Comparison of ENCODE assay signal across 1 cellular context in genomic region chr6:11537229-11538048, GRCh38.
TF ChIP-seq lines count a peak whose summit lies in the region.

TSS of gene TMEM170B (plus strand) at chr6:11537749. CDS start at chr6:11538278, 529 bp downstream.

TF ChIP-seq in HepG2, 621 proteins besides CTCF, POLR2A, EP300 and RAD21 (continued from another document and continues in another):
- TF ChIP-seq CREB3 (CRISPR knock-in tag; IDR thresholded peaks at IDR 0.05) (0 out of 2 replicates have a peak, but pooled peaks have one; percentile 60), ZFP37 (CRISPR knock-in tag; IDR thresholded peaks at IDR 0.05; ENCODE audit: borderline replicate concordance) (no peak), ZNF720 (CRISPR knock-in tag; IDR thresholded peaks at IDR 0.05) (no peak), ZSCAN31 (CRISPR knock-in tag; IDR thresholded peaks at IDR 0.05; ENCODE audit: low read depth) (no peak), ZNF746 (CRISPR knock-in tag; IDR thresholded peaks at IDR 0.05) (peak; percentile 89), ZNF232 (CRISPR knock-in tag; IDR thresholded peaks at IDR 0.05; ENCODE audit: borderline replicate concordance) (no peak; the same call in 1 of the 2 replicates), TCF7L2 (IDR thresholded peaks at IDR 0.05; ENCODE audit: low read depth, low read length) (no peak), ZNF749 (CRISPR knock-in tag; IDR thresholded peaks at IDR 0.05; ENCODE audit: borderline replicate concordance) (peak; percentile 67; the same call in 1 of the 2 replicates), RERE (CRISPR knock-in tag; IDR thresholded peaks at IDR 0.05; ENCODE audit: low read depth) (no peak), SNAI1 (CRISPR knock-in tag; IDR thresholded peaks at IDR 0.05; ENCODE audit: borderline replicate concordance) (no peak), AKAP8 (CRISPR knock-in tag; IDR thresholded peaks at IDR 0.05) (no peak; the same call in 1 of the 2 replicates), HNRNPUL1 (IDR thresholded peaks at IDR 0.05; ENCODE audit: low read depth, low read length) (peak; percentile 76; the same call in 1 of the 2 replicates), ZNF782 (CRISPR knock-in tag; IDR thresholded peaks at IDR 0.05; ENCODE audit: borderline replicate concordance) (no peak; the same call in none of the 2 replicates), ZNF263 (CRISPR knock-in tag; IDR thresholded peaks at IDR 0.05) (peak; percentile 43; the same call in 1 of the 2 replicates), KLF16 (CRISPR knock-in tag; IDR thresholded peaks at IDR 0.05) (peak in 1 of 2 experiments; percentile 74; a peak in 1 of 4 replicates), ZNF17 (CRISPR knock-in tag; IDR thresholded peaks at IDR 0.05) (no peak), ZNF124 (CRISPR knock-in tag; IDR thresholded peaks at IDR 0.05) (no peak; the same call in 1 of the 2 replicates), ZKSCAN5 (CRISPR knock-in tag; IDR thresholded peaks at IDR 0.05) (no peak), KAT7 (CRISPR knock-in tag; IDR thresholded peaks at IDR 0.05; ENCODE audit: borderline replicate concordance) (peak; percentile 54; the same call in 1 of the 2 replicates), RNF2 (conservative IDR thresholded peaks at IDR 0.05; ENCODE audit: low read depth) (peak; percentile 73; the same call in 1 of the 2 replicates), ZNF879 (CRISPR knock-in tag; IDR thresholded peaks at IDR 0.05) (peak; percentile 82; the same call in 1 of the 2 replicates), ZBTB38 (CRISPR knock-in tag; IDR thresholded peaks at IDR 0.05) (peak; percentile 91), JUN (CRISPR knock-in tag; IDR thresholded peaks at IDR 0.05) (0 out of 2 replicates have a peak, but pooled peaks have one; percentile 57), NFAT5 (CRISPR knock-in tag; IDR thresholded peaks at IDR 0.05) (0 out of 2 replicates have a peak, but pooled peaks have one; percentile 57), MEIS1 (CRISPR knock-in tag; IDR thresholded peaks at IDR 0.05; ENCODE audit: borderline replicate concordance) (0 out of 2 replicates have a peak, but pooled peaks have one; percentile 65), SYNCRIP (IDR thresholded peaks at IDR 0.05; ENCODE audit: insufficient read depth, low read depth, low read length) (no peak), MIXL1 (CRISPR knock-in tag; IDR thresholded peaks at IDR 0.05) (peak; percentile 74; the same call in 1 of the 2 replicates), ZFP90 (CRISPR knock-in tag; IDR thresholded peaks at IDR 0.05; ENCODE audit: borderline replicate concordance) (no peak), ZFY (CRISPR knock-in tag; IDR thresholded peaks at IDR 0.05) (peak; percentile 86), HMGA1 (CRISPR knock-in tag; conservative IDR thresholded peaks at IDR 0.05) (no peak), HMG20B (CRISPR knock-in tag; conservative IDR thresholded peaks at IDR 0.05) (peak; percentile 44; the same call in 1 of the 2 replicates), ZNF431 (CRISPR knock-in tag; IDR thresholded peaks at IDR 0.05; ENCODE audit: borderline replicate concordance, low read depth) (0 out of 2 replicates have a peak, but pooled peaks have one; percentile 15)
- TF ChIP-seq, protein P1, sequence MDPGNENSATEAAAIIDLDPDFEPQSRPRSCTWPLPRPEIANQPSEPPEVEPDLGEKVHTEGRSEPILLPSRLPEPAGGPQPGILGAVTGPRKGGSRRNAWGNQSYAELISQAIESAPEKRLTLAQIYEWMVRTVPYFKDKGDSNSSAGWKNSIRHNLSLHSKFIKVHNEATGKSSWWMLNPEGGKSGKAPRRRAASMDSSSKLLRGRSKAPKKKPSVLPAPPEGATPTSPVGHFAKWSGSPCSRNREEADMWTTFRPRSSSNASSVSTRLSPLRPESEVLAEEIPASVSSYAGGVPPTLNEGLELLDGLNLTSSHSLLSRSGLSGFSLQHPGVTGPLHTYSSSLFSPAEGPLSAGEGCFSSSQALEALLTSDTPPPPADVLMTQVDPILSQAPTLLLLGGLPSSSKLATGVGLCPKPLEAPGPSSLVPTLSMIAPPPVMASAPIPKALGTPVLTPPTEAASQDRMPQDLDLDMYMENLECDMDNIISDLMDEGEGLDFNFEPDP (CRISPR knock-in tag; conservative IDR thresholded peaks at IDR 0.05) = no peak
- TF ChIP-seq, protein P2, sequence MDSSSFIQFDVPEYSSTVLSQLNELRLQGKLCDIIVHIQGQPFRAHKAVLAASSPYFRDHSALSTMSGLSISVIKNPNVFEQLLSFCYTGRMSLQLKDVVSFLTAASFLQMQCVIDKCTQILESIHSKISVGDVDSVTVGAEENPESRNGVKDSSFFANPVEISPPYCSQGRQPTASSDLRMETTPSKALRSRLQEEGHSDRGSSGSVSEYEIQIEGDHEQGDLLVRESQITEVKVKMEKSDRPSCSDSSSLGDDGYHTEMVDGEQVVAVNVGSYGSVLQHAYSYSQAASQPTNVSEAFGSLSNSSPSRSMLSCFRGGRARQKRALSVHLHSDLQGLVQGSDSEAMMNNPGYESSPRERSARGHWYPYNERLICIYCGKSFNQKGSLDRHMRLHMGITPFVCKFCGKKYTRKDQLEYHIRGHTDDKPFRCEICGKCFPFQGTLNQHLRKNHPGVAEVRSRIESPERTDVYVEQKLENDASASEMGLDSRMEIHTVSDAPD (CRISPR knock-in tag; IDR thresholded peaks at IDR 0.05) = no peak
- TF ChIP-seq, protein P3, sequence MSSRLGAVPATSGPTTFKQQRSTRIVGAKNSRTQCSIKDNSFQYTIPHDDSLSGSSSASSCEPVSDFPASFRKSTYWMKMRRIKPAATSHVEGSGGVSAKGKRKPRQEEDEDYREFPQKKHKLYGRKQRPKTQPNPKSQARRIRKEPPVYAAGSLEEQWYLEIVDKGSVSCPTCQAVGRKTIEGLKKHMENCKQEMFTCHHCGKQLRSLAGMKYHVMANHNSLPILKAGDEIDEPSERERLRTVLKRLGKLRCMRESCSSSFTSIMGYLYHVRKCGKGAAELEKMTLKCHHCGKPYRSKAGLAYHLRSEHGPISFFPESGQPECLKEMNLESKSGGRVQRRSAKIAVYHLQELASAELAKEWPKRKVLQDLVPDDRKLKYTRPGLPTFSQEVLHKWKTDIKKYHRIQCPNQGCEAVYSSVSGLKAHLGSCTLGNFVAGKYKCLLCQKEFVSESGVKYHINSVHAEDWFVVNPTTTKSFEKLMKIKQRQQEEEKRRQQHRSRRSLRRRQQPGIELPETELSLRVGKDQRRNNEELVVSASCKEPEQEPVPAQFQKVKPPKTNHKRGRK (CRISPR knock-in tag; IDR thresholded peaks at IDR 0.05) = no peak
- TF ChIP-seq, protein P4, sequence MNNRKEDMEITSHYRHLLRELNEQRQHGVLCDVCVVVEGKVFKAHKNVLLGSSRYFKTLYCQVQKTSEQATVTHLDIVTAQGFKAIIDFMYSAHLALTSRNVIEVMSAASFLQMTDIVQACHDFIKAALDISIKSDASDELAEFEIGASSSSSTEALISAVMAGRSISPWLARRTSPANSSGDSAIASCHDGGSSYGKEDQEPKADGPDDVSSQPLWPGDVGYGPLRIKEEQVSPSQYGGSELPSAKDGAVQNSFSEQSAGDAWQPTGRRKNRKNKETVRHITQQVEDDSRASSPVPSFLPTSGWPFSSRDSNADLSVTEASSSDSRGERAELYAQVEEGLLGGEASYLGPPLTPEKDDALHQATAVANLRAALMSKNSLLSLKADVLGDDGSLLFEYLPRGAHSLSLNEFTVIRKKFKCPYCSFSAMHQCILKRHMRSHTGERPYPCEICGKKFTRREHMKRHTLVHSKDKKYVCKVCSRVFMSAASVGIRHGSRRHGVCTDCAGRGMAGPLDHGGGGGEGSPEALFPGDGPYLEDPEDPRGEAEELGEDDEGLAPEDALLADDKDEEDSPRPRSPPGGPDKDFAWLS (CRISPR knock-in tag; IDR thresholded peaks at IDR 0.05; ENCODE audit: borderline replicate concordance) = 0 out of 2 replicates have a peak, but pooled peaks have one; percentile 46
